Comparison of ENCODE assay signal across 1 cellular context in the genomic region with DNA sequence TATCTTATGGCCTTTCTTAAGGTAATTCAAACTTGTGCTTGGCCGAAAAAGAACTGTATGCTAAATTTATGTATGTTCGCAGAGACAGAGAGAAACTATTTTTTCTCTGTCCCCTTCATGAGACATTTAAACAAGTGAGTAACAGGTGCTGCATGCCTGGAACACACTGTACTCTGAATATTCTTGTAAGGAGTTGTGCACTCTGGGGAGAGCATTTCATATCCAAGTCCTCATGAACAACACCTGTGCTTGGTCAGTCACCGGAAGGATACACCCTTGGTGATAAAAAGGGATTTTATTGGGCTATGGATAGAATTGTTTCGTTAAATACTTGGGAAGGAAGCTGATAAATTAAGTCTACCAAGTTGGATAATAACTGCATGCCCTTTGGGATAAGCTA.
TF ChIP-seq lines count a peak whose summit lies in the region.

No MANE protein-coding gene starts in this region.

TF ChIP-seq in SK-N-SH, 30 proteins besides CTCF, POLR2A, EP300 and RAD21 (continued from another document):
- TF ChIP-seq, protein P1, sequence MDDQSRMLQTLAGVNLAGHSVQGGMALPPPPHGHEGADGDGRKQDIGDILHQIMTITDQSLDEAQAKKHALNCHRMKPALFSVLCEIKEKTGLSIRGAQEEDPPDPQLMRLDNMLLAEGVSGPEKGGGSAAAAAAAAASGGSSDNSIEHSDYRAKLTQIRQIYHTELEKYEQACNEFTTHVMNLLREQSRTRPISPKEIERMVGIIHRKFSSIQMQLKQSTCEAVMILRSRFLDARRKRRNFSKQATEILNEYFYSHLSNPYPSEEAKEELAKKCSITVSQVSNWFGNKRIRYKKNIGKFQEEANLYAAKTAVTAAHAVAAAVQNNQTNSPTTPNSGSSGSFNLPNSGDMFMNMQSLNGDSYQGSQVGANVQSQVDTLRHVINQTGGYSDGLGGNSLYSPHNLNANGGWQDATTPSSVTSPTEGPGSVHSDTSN (IDR thresholded peaks at IDR 0.05): no peak
